ENCODE assay signal across 31 cellular contexts in genomic region chr1:240385551-240385950, GRCh38.
"Had no signal": no experiment of that assay in that cellular context is flagged by ENCODE, and none has a peak within 500 bp of the region (broad histone marks: within the 10 kb centered on the region; RNA-seq: fewer than 3 reads in every experiment).

No MANE protein-coding gene starts in this region.

- H3K27ac Mint-ChIP-seq: activated CD4-positive, alpha-beta T cell treated with anti-CD3 and anti-CD28 coated beads for 36 hours; activated CD8-positive, alpha-beta T cell treated with anti-CD3 and anti-CD28 coated beads, Interleukin-2, amount 10 ng/mL, durations not matched to agents 7 days and 5 days; activated naive CD4-positive, alpha-beta T cell treated with anti-CD3 and anti-CD28 coated beads, Interleukin-2, amount 50 U/mL, for 72 hours; activated T-cell treated with anti-CD3 and anti-CD28 coated beads, Interleukin-2, amount 50 U/mL, for 72 hours; effector memory CD8-positive, alpha-beta T cell; naive B cell; nephron progenitor cell; progenitor cell of endocrine pancreas; stimulated activated effector memory CD8-positive, alpha-beta T cell treated with anti-CD3 and anti-CD28 coated beads, Interleukin-12 subunit alpha, Interleukin-12 subunit beta, amount 100 ng/mL, for 72 hours; stimulated activated naive CD8-positive, alpha-beta T cell treated with anti-CD3 and anti-CD28 coated beads, Interleukin-15, Interleukin-2, amounts not matched to agents 100 ng/mL and 50 ng/mL, for 24 hours; T-helper 2 cell treated with Interferon-gamma antibody and Interleukin-4, amounts not matched to agents 5 μg/mL and 100 μg/mL, for 36 hours; type B pancreatic cell had no signal

- H3K4me2 ChIP-seq: hepatocyte had no signal

- H3K4me1 Mint-ChIP-seq: activated CD4-positive, alpha-beta T cell treated with anti-CD3 and anti-CD28 coated beads for 36 hours; naive B cell; nephron progenitor cell; stimulated activated effector memory CD8-positive, alpha-beta T cell treated with anti-CD3 and anti-CD28 coated beads, Interleukin-12 subunit alpha, Interleukin-12 subunit beta, amount 100 ng/mL, for 72 hours had no signal

- H3K4me3 ChIP-seq: body of pancreas, cardiac muscle cell, gastroesophageal sphincter, hepatocyte, ovary, right lobe of liver, skin epidermis, thoracic aorta, uterus had no signal

- H3K79me2 ChIP-seq: hepatocyte had no signal

- H3K36me3 Mint-ChIP-seq: naive B cell; stimulated activated effector memory CD8-positive, alpha-beta T cell treated with anti-CD3 and anti-CD28 coated beads, Interleukin-12 subunit alpha, Interleukin-12 subunit beta, amount 100 ng/mL, for 72 hours; type B pancreatic cell had no signal

- H2AFZ ChIP-seq: hepatocyte had no signal

- H3K4me3 Mint-ChIP-seq: activated CD4-positive, alpha-beta T cell treated with anti-CD3 and anti-CD28 coated beads for 36 hours; activated CD8-positive, alpha-beta T cell treated with anti-CD3 and anti-CD28 coated beads, Interleukin-2, amount 10 ng/mL, durations not matched to agents 7 days and 5 days; activated T-cell treated with anti-CD3 and anti-CD28 coated beads, Interleukin-2, amount 50 U/mL, for 72 hours; effector memory CD8-positive, alpha-beta T cell; naive B cell; nephron progenitor cell; stimulated activated effector memory CD8-positive, alpha-beta T cell treated with anti-CD3 and anti-CD28 coated beads, Interleukin-12 subunit alpha, Interleukin-12 subunit beta, amount 100 ng/mL, for 72 hours; stimulated activated naive CD8-positive, alpha-beta T cell treated with anti-CD3 and anti-CD28 coated beads, Interleukin-15, Interleukin-2, amounts not matched to agents 100 ng/mL and 50 ng/mL, for 24 hours; T-helper 2 cell treated with Interferon-gamma antibody and Interleukin-4, amounts not matched to agents 5 μg/mL and 100 μg/mL, for 36 hours; type B pancreatic cell had no signal

- H3K9me3 ChIP-seq: ovary had no signal

- H3K27me3 ChIP-seq: body of pancreas, cardiac muscle cell, gastroesophageal sphincter, hepatocyte, neutrophil, ovary, right lobe of liver, uterus had no signal

- H3K4me1 ChIP-seq: body of pancreas, right lobe of liver, uterus had no signal

- ATAC-seq: activated CD4-positive, alpha-beta T cell treated with anti-CD3 and anti-CD28 coated beads for 36 hours; activated CD8-positive, alpha-beta T cell treated with anti-CD3 and anti-CD28 coated beads, Interleukin-2, amount 10 ng/mL, durations not matched to agents 7 days and 5 days; activated naive CD4-positive, alpha-beta T cell treated with anti-CD3 and anti-CD28 coated beads, Interleukin-2, amount 50 U/mL, for 72 hours; activated T-cell treated with anti-CD3 and anti-CD28 coated beads, Interleukin-2, amount 50 U/mL, for 72 hours; body of pancreas; effector memory CD8-positive, alpha-beta T cell; gastroesophageal sphincter; left ventricle myocardium superior; right lobe of liver; stimulated activated effector memory CD8-positive, alpha-beta T cell treated with anti-CD3 and anti-CD28 coated beads, Interleukin-12 subunit alpha, Interleukin-12 subunit beta, amount 100 ng/mL, for 72 hours had no signal

- DNase-seq: activated CD4-positive, alpha-beta T cell treated with anti-CD3 and anti-CD28 coated beads for 36 hours; activated CD4-positive, CD25-positive, alpha-beta regulatory T cell; activated CD8-positive, alpha-beta T cell treated with anti-CD3 and anti-CD28 coated beads, Interleukin-2, amount 10 ng/mL, durations not matched to agents 7 days and 5 days; activated naive CD4-positive, alpha-beta T cell; activated T-cell treated with anti-CD3 and anti-CD28 coated beads for 4 hours; activated T-cell treated with anti-CD3 and anti-CD28 coated beads, Interleukin-2, amount 50 U/mL, for 72 hours; anterior cingulate cortex; body of pancreas; cortex of kidney; effector memory CD8-positive, alpha-beta T cell; erythroblast; islet precursor cell; left ventricle myocardium superior; naive B cell; nephron progenitor cell; ovary; right lobe of liver; stimulated activated CD4-positive, alpha-beta T cell treated with anti-CD3 and anti-CD28 coated beads, Interleukin-4, amount 100 ng/mL, for 24 hours; uterus had no signal

- H3K27me3 Mint-ChIP-seq: activated CD4-positive, alpha-beta T cell treated with anti-CD3 and anti-CD28 coated beads for 36 hours; effector memory CD8-positive, alpha-beta T cell; naive B cell; progenitor cell of endocrine pancreas; stimulated activated naive CD8-positive, alpha-beta T cell treated with anti-CD3 and anti-CD28 coated beads, Interleukin-15, Interleukin-2, amounts not matched to agents 100 ng/mL and 50 ng/mL, for 24 hours; type B pancreatic cell had no signal

- H3K27ac ChIP-seq: body of pancreas, cardiac muscle cell, gastroesophageal sphincter, neutrophil, ovary, right lobe of liver, thoracic aorta, uterus had no signal

- H3K9me3 Mint-ChIP-seq: type B pancreatic cell had no signal

- H3K36me3 ChIP-seq: cardiac muscle cell, gastroesophageal sphincter, neutrophil, ovary, right lobe of liver, thoracic aorta, uterus had no signal
